ENCODE assay signal across 13 cellular contexts in genomic region chr14:77139022-77139421, GRCh38. TPM values are rescaled to one million over a fixed set of nuclear protein-coding genes. Genes with fewer than 3 reads are reported as not detected.
DNase-seq lines count a peak whose midpoint lies in the region; ATAC-seq and TF ChIP-seq lines count a peak whose summit lies in the region.
"Had no signal": no experiment of that assay in that cellular context is flagged by ENCODE, and none has a peak within 500 bp of the region (broad histone marks: within the 10 kb centered on the region; RNA-seq: fewer than 3 reads in every experiment).

No MANE protein-coding gene starts in this region.

- no peak overlapping the region for H4K8ac ChIP-seq in IMR-90 (ENCODE audit: low read depth in 2 of 2, low read length in 2 of 2)

- H3K4ac ChIP-seq in IMR-90 (ENCODE audit: low read depth, low read length): no peak overlapping the region

- H3K23ac ChIP-seq in IMR-90 (ENCODE audit: low read depth, low read length): no peak overlapping the region

- no peak overlapping the region for H2AK5ac ChIP-seq in IMR-90 (ENCODE audit: low read depth, low read length)

- no peak overlapping the region for H3K56ac ChIP-seq in IMR-90 (ENCODE audit: extremely low read depth, insufficient read depth, low read length)

- no peaks in the 10 kb centered on the region for H3K36me3 Mint-ChIP-seq in CD4-positive, alpha-beta memory T cell
- no peaks in the 10 kb centered on the region for H3K36me3 Mint-ChIP-seq in glutamatergic neuron (ENCODE audit: unreplicated experiment)
- H3K36me3 Mint-ChIP-seq in HFFc6 (ENCODE audit: low read depth): no peaks in the 10 kb centered on the region

- H3K14ac ChIP-seq in IMR-90 (replicated peaks; ENCODE audit: low read depth, low read length): no peak overlapping the region

- no peak overlapping the region for H2BK15ac ChIP-seq in IMR-90 (ENCODE audit: low read depth, low read length)

- no peak overlapping the region for H3K9ac ChIP-seq in IMR-90 (ENCODE audit: low read depth, low read length)

- H3K4me2 ChIP-seq in IMR-90 (ENCODE audit: low read depth, low read length): no peak overlapping the region

- intact Hi-C loops in CD4-positive, alpha-beta memory T cell (cut with micrococcal nuclease): loop anchor here (5.0 kb wide), 1 partner anchor 178 kb away; no protein-coding TSS in a partner anchor
- intact Hi-C loops in IMR-90 (cut with micrococcal nuclease) (no loop called here), posterior vena cava (cut with DNase I) (loop anchor here in 1 of 2 donors (10.0 kb wide), 1 partner anchor 416 kb away; no protein-coding TSS in a partner anchor), left lung (cut with DNase I) (no loop called here)

- TF ChIP-seq POLR2A in IMR-90 (IDR thresholded peaks at IDR 0.05; ENCODE audit: low read depth, low read length): no peak

- dilution Hi-C loops in IMR-90 (cut with HindIII; ENCODE audit: low sequenced_read_pairs, unreplicated experiment): no loop called here

- no TSS peak for BruUV-seq in IMR-90 (replicated peaks; lab: Mats Ljungman, UMichigan)

- no peaks in the 10 kb centered on the region for H3K9me3 ChIP-seq in CD4-positive, alpha-beta memory T cell (ENCODE audit: control insufficient read depth in 1 of 2, low read length in 2 of 2)
- H3K9me3 ChIP-seq in IMR-90 (ENCODE audit: control insufficient read depth, insufficient read depth, low read length): no peaks in the 10 kb centered on the region
- no peaks in the 10 kb centered on the region for H3K9me3 ChIP-seq in left lung
- no peaks in the 10 kb centered on the region for H3K9me3 ChIP-seq in effector memory CD4-positive, alpha-beta T cell (ENCODE audit: control insufficient read depth, low read length)
- H3K9me3 ChIP-seq: heart right ventricle, suprapubic skin had no signal

- no peak overlapping the region for H3K4me3 ChIP-seq in CD4-positive, alpha-beta memory T cell (ENCODE audit: low read length in 2 of 2)
- H3K4me3 ChIP-seq in IMR-90 (ENCODE audit: insufficient read depth, low read depth, low read length) (no peak overlapping the region), left lung (no peak overlapping the region)
- no peak overlapping the region for H3K4me3 ChIP-seq in effector memory CD4-positive, alpha-beta T cell (ENCODE audit: insufficient read depth, low read depth, low read length, poor library complexity, severe bottlenecking)
- H3K4me3 ChIP-seq: lung had no signal

- peaks cover 50 to 58% of the 10 kb centered on the region in 2 donors for H3K27me3 Mint-ChIP-seq in CD4-positive, alpha-beta memory T cell
- H3K27me3 Mint-ChIP-seq in glutamatergic neuron (ENCODE audit: unreplicated experiment) (peaks cover 29% of the 10 kb centered on the region), HFFc6 (ENCODE audit: insufficient read depth) (peaks cover 42% of the 10 kb centered on the region)

- TF ChIP-seq RAD21 in IMR-90 (IDR thresholded peaks at IDR 0.05; ENCODE audit: low read length): no peak

- H2BK20ac ChIP-seq in IMR-90 (ENCODE audit: low read depth, low read length): no peak overlapping the region

- no peak for ATAC-seq in IMR-90 (ENCODE audit: low read depth)
- no peak for ATAC-seq in left lung

- H3K4me1 Mint-ChIP-seq in CD4-positive, alpha-beta memory T cell: peaks cover 11 to 45% (median 16%) of the 10 kb centered on the region in 4 donors
- H3K4me1 Mint-ChIP-seq in glutamatergic neuron (ENCODE audit: low read depth, unreplicated experiment): peaks cover 33% of the 10 kb centered on the region
- H3K4me1 Mint-ChIP-seq in HFFc6 (ENCODE audit: low read depth): peaks cover 7% of the 10 kb centered on the region; the same call in 1 of the 2 replicates

- peak overlapping the region; percentile 68 for H2AFZ ChIP-seq in IMR-90 (replicated peaks; ENCODE audit: low read length, poor library complexity)

- H4K5ac ChIP-seq in IMR-90 (ENCODE audit: low read depth, low read length): no peak overlapping the region

- H2BK5ac ChIP-seq in IMR-90 (ENCODE audit: low read depth, low read length, poor library complexity, severe bottlenecking): no peak overlapping the region

- in situ Hi-C loops in IMR-90 (cut with MboI; ENCODE audit: low sequenced_read_pairs): no loop called here

- no peak overlapping the region for H2BK120ac ChIP-seq in IMR-90 (ENCODE audit: low read depth, low read length)

- H3K4me3 Mint-ChIP-seq in CD4-positive, alpha-beta memory T cell: peak overlapping the region in 7 of 8 donors; percentile 15 to 81 (median 48)
- peak overlapping the region; percentile 79 for H3K4me3 Mint-ChIP-seq in glutamatergic neuron (ENCODE audit: unreplicated experiment)
- H3K4me3 Mint-ChIP-seq in HFFc6: no peak overlapping the region

- WGBS in IMR-90 (ENCODE audit: extremely low coverage in 2 of 2, insufficient read length in 1 of 2), 2 experiments: 70% methylated on average over 11 of the region's 15 CpGs; no CpG with 5 or more reads in 1 of the 2 experiments

- POLR2A ChIA-PET in CD4-positive, alpha-beta memory T cell (lab: Charles Lee; ENCODE audit: partially characterized antibody): no interaction called here
- POLR2A ChIA-PET in IMR-90 (lab: Charles Lee; ENCODE audit: unreplicated experiment): no interaction called here

- H3K9me3 Mint-ChIP-seq in CD4-positive, alpha-beta memory T cell: no peaks in the 10 kb centered on the region
- H3K9me3 Mint-ChIP-seq in glutamatergic neuron (ENCODE audit: unreplicated experiment) (peaks cover 24% of the 10 kb centered on the region), HFFc6 (no peaks in the 10 kb centered on the region)

- DNase-seq in CD4-positive, alpha-beta memory T cell: no peak
- no peak for DNase-seq in IMR-90
- DNase-seq in glutamatergic neuron: no peak
- DNase-seq in posterior vena cava (ENCODE audit: low spot score): peak; percentile 52
- no peak for DNase-seq in left lung
- DNase-seq in effector memory CD4-positive, alpha-beta T cell: no peak
- no peak for DNase-seq in HFFc6
- DNase-seq: heart right ventricle, KG1 had no signal

- H2AK9ac ChIP-seq in IMR-90 (replicated peaks; ENCODE audit: low read depth, low read length, poor library complexity): no peak overlapping the region

- H3K27ac Mint-ChIP-seq in CD4-positive, alpha-beta memory T cell: no peak overlapping the region
- H3K27ac Mint-ChIP-seq in glutamatergic neuron (ENCODE audit: unreplicated experiment) (no peak overlapping the region), HFFc6 (no peak overlapping the region)

- peaks cover 25% of the 10 kb centered on the region for H3K27me3 ChIP-seq in CD4-positive, alpha-beta memory T cell (ENCODE audit: insufficient read depth, low read length)
- peaks cover 68% of the 10 kb centered on the region for H3K27me3 ChIP-seq in IMR-90 (ENCODE audit: control insufficient read depth, insufficient read depth, low read length)
- H3K27me3 ChIP-seq in left lung: peaks cover 56 to 100% of the 10 kb centered on the region in 2 donors
- peaks cover 26% of the 10 kb centered on the region for H3K27me3 ChIP-seq in effector memory CD4-positive, alpha-beta T cell (replicated peaks; ENCODE audit: control insufficient read depth, insufficient read depth, low read length, poor library complexity, severe bottlenecking)

- no peaks in the 10 kb centered on the region for H4K20me1 ChIP-seq in IMR-90 (ENCODE audit: insufficient read depth, low read length)

- H3K4me1 ChIP-seq in CD4-positive, alpha-beta memory T cell (ENCODE audit: insufficient read depth, low read length): peaks cover 20% of the 10 kb centered on the region
- H3K4me1 ChIP-seq in IMR-90 (ENCODE audit: control insufficient read depth, insufficient read depth, low read length) (no peaks in the 10 kb centered on the region; the same call in 1 of the 2 replicates), left lung (peaks cover 0 to 27% of the 10 kb centered on the region in 2 donors)
- H3K4me1 ChIP-seq in effector memory CD4-positive, alpha-beta T cell (ENCODE audit: control insufficient read depth, insufficient read depth, low read length, poor library complexity, severe bottlenecking): peaks cover 25% of the 10 kb centered on the region

- no peak overlapping the region for H3K27ac ChIP-seq in CD4-positive, alpha-beta memory T cell (ENCODE audit: low read depth, low read length)
- H3K27ac ChIP-seq in IMR-90 (ENCODE audit: insufficient read depth, low read length) (no peak overlapping the region), left lung (no peak overlapping the region)
- no peak overlapping the region for H3K27ac ChIP-seq in effector memory CD4-positive, alpha-beta T cell (ENCODE audit: insufficient read depth, low read length, poor library complexity, severe bottlenecking)
- H3K27ac ChIP-seq: heart right ventricle, SK-N-MC, suprapubic skin had no signal

- H3K9me1 ChIP-seq in IMR-90 (ENCODE audit: insufficient read depth, low read length): no peaks in the 10 kb centered on the region

- H3K79me1 ChIP-seq in IMR-90 (ENCODE audit: low read depth in 1 of 2, low read length in 2 of 2): no peaks in the 10 kb centered on the region

- CTCF ChIA-PET in CD4-positive, alpha-beta memory T cell (lab: Charles Lee; ENCODE audit: partially characterized antibody): interaction anchor here (1.0 to 1.2 kb wide), 2 partner anchors 11 to 19 kb away, joined by 3 to 4 read pairs; no protein-coding TSS in a partner anchor
- CTCF ChIA-PET in IMR-90 (lab: Yijun Ruan, JAX): no interaction called here

- TF ChIP-seq CTCF in IMR-90 (conservative IDR thresholded peaks at IDR 0.05; ENCODE audit: low read depth, low read length) (no peak), glutamatergic neuron (IDR thresholded peaks at IDR 0.05; ENCODE audit: partially characterized antibody, unreplicated experiment) (no peak), left lung (IDR thresholded peaks at IDR 0.05) (no peak), HFFc6 (IDR thresholded peaks at IDR 0.05) (no peak)

- H4K91ac ChIP-seq in IMR-90 (ENCODE audit: insufficient read depth, low read depth, low read length): no peak overlapping the region

- H3K18ac ChIP-seq in IMR-90 (ENCODE audit: low read depth, low read length): no peak overlapping the region

- H3K36me3 ChIP-seq in CD4-positive, alpha-beta memory T cell (ENCODE audit: insufficient read depth, low read length): no peaks in the 10 kb centered on the region
- H3K36me3 ChIP-seq in IMR-90 (ENCODE audit: control insufficient read depth, insufficient read depth, low read length) (no peaks in the 10 kb centered on the region), left lung (no peaks in the 10 kb centered on the region)
- no peaks in the 10 kb centered on the region for H3K36me3 ChIP-seq in effector memory CD4-positive, alpha-beta T cell (ENCODE audit: control insufficient read depth, insufficient read depth, low read length)
- H3K36me3 ChIP-seq: heart right ventricle, suprapubic skin had no signal

RNA-seq across cellular contexts. Expression of gene ZDHHC22, which starts 2.6 kb away (rescaled TPM):
- total RNA-seq in CD4-positive, alpha-beta memory T cell: not detected
- polyA plus RNA-seq in CD4-positive, alpha-beta memory T cell: not detected
- total RNA-seq in IMR-90 (2012; rRNA removed) (not detected in 2 replicates), glutamatergic neuron (ENCODE audit: unreplicated experiment) (77.3 TPM), posterior vena cava (not detected), left lung (not detected)
- polyA plus RNA-seq in IMR-90 (2012; rRNA removed): not detected in 2 replicates
- polyA plus RNA-seq in IMR-90 (2012; cell fraction: cytosol; rRNA removed): not detected in 2 replicates
- polyA plus RNA-seq in IMR-90 (2012; cell fraction: nucleus; rRNA removed; ENCODE audit: low replicate concordance): not detected in 2 replicates
- not detected for total RNA-seq in HFFc6 (2021; fragmentation: NEBNext Ultra II Directional; extraction: Animal tissue kit (Norgen Biotek cat#: 25700))
- total RNA-seq: lung, suprapubic skin had no signal
- polyA plus RNA-seq: heart right ventricle had no signal

RNA-seq across cellular contexts. Expression of gene CIPC, which starts 41.0 kb away (rescaled TPM):
- 10 to 100 TPM; 18.6 to 21.5 TPM for total RNA-seq in CD4-positive, alpha-beta memory T cell
- polyA plus RNA-seq in CD4-positive, alpha-beta memory T cell: 1 to 10 TPM; 5.4 to 7.1 TPM
- total RNA-seq in IMR-90 (2012; rRNA removed): 12.9 and 13.1 TPM in 2 replicates
- polyA plus RNA-seq in IMR-90 (2012; rRNA removed): 5.6 and 6.6 TPM in 2 replicates
- polyA plus RNA-seq in IMR-90 (2012; cell fraction: cytosol; rRNA removed): 2.7 and 2.8 TPM in 2 replicates
- 2.8 and 5.9 TPM in 2 replicates for polyA plus RNA-seq in IMR-90 (2012; cell fraction: nucleus; rRNA removed; ENCODE audit: low replicate concordance)
- total RNA-seq in glutamatergic neuron (ENCODE audit: unreplicated experiment): 22.3 TPM
- 10 to 100 TPM; 28.8 to 32.4 TPM for total RNA-seq in posterior vena cava
- total RNA-seq in left lung: 10 to 100 TPM; 18.6 to 19.8 TPM
- 10 to 100 TPM in 4 of 6 experiments, 1 to 10 TPM in 2; 9.1 to 12.5 (median 11.5) TPM for total RNA-seq in HFFc6 (2021; fragmentation: NEBNext Ultra II Directional; extraction: Animal tissue kit (Norgen Biotek cat#: 25700))

RNA-seq across cellular contexts. Expression of gene TMEM63C, which starts 42.6 kb away (rescaled TPM):
- 1 to 10 TPM in 1 of 2 experiments, under 1 TPM in 1; 0.36 to 1.7 TPM for total RNA-seq in CD4-positive, alpha-beta memory T cell
- not detected for polyA plus RNA-seq in CD4-positive, alpha-beta memory T cell
- total RNA-seq in IMR-90 (2012; rRNA removed) (under 0.01 TPM in 1 of 2 replicates, not detected in the other), glutamatergic neuron (ENCODE audit: unreplicated experiment) (39.9 TPM), posterior vena cava (not detected), left lung (under 1 TPM in 1 of 2 donors, not detected in 1; 0.47 TPM)
- not detected in 2 replicates for polyA plus RNA-seq in IMR-90 (2012; rRNA removed)
- 0.01 TPM in 1 of 2 replicates, not detected in the other for polyA plus RNA-seq in IMR-90 (2012; cell fraction: cytosol; rRNA removed)
- polyA plus RNA-seq in IMR-90 (2012; cell fraction: nucleus; rRNA removed; ENCODE audit: low replicate concordance): 0.03 TPM in 1 of 2 replicates, not detected in the other
- under 1 TPM in 1 of 6 experiments, not detected in 5; 0.05 TPM for total RNA-seq in HFFc6 (2021; fragmentation: NEBNext Ultra II Directional; extraction: Animal tissue kit (Norgen Biotek cat#: 25700))
- total RNA-seq: pulmonary artery endothelial cell had no signal

Comparison
In these comparisons a context has a peak if more than half of its experiments do, and no peak if none do; other contexts are left out.
1. RNA of gene ZDHHC22, which starts 2.6 kb away (total RNA-seq): 77.3 TPM in glutamatergic neuron (single experiment); not detected in left lung, not detected in CD4-positive, alpha-beta memory T cell, not detected in IMR-90, not detected in posterior vena cava and not detected in HFFc6; every median in the first group is over 10 times any median in the second.
2. RNA of gene TMEM63C, which starts 42.6 kb away (total RNA-seq): 39.9 TPM in glutamatergic neuron (single experiment); 0.36 to 1.7 TPM in CD4-positive, alpha-beta memory T cell, 0.47 TPM in left lung, not detected in posterior vena cava, under 0.01 TPM in IMR-90 and 0.05 TPM in HFFc6; every median in the first group is over 10 times any median in the second.